ENCODE assay signal across 8 cellular contexts in genomic region chr1:201982082-201982922, GRCh38. TPM values are rescaled to one million over a fixed set of nuclear protein-coding genes. Genes with fewer than 3 reads are reported as not detected.
DNase-seq lines count a peak whose midpoint lies in the region; ATAC-seq and TF ChIP-seq lines count a peak whose summit lies in the region.

TSS of gene RNPEP (plus strand) at chr1:201982648. CDS start at chr1:201982667, 19 bp downstream.

- no peaks in the 10 kb centered on the region for H4K20me1 ChIP-seq in DOHH2 (ENCODE audit: control insufficient read depth, insufficient read depth, low read depth, low read length)

- H3K4me1 ChIP-seq in DOHH2 (ENCODE audit: control insufficient read depth, low read length), result peaks cover 21% of the 10 kb centered on the region
- H3K4me1 ChIP-seq in heart right ventricle, result peaks cover 0 to 52% (median 18%) of the 10 kb centered on the region in 9 donors
- H3K4me1 ChIP-seq in upper lobe of right lung, result peaks cover 13% of the 10 kb centered on the region

- H3K36me3 ChIP-seq in DOHH2 (ENCODE audit: control insufficient read depth, low read length), result no peaks in the 10 kb centered on the region
- peaks cover 0 to 8% (median 0%) of the 10 kb centered on the region in 9 donors for H3K36me3 ChIP-seq in heart right ventricle
- no peaks in the 10 kb centered on the region for H3K36me3 ChIP-seq in upper lobe of right lung

- peaks cover 17% of the 10 kb centered on the region for H3K4me1 Mint-ChIP-seq in progenitor cell of endocrine pancreas (ENCODE audit: low read depth)

- peak; percentile 76 for ATAC-seq in GM21515 (IDR thresholded peaks at IDR 0.05; ENCODE audit: unreplicated experiment)
- peak; percentile 82 to 95 (median 85) for ATAC-seq in heart right ventricle
- ATAC-seq in upper lobe of right lung, result peak; percentile 94

- peak within 1 kb of the TSS; percentile 91 for H3K4me3 Mint-ChIP-seq in progenitor cell of endocrine pancreas (ENCODE audit: low read depth)

- WGBS in adipose tissue, 3 donors, result 3 to 5% (median 4%) methylated on average over 61 to 69 of the region's 69 CpGs
- 4 to 6% methylated on average over 42 to 69 of the region's 69 CpGs for WGBS in heart right ventricle, 2 donors

- DNase-seq in HuH-7 (ENCODE audit: low spot score) (peak; percentile 71), SW480 (ENCODE audit: low spot score) (peak; percentile 44), heart right ventricle (peak; percentile 76 to 85), progenitor cell of endocrine pancreas (ENCODE audit: low spot score, unreplicated experiment) (peak; percentile 75), upper lobe of right lung (peak; percentile 90)

- H3K4me3 ChIP-seq in DOHH2 (ENCODE audit: low read length) (peak within 1 kb of the TSS; percentile 96), heart right ventricle (peak within 1 kb of the TSS; percentile 56 to 100 (median 96)), upper lobe of right lung (peak within 1 kb of the TSS; percentile 89)

- peak within 1 kb of the TSS; percentile 94 for H3K4me2 ChIP-seq in DOHH2 (ENCODE audit: low read length)

- no peaks in the 10 kb centered on the region for H3K9me3 Mint-ChIP-seq in progenitor cell of endocrine pancreas (ENCODE audit: low read depth)

- peak within 1 kb of the TSS; percentile 26 for H3K27ac ChIP-seq in DOHH2 (ENCODE audit: low read depth, low read length)
- H3K27ac ChIP-seq in adipose tissue (ENCODE audit: low read depth, low read length), result peak within 1 kb of the TSS; percentile 63
- peak within 1 kb of the TSS; percentile 33 to 98 (median 94) for H3K27ac ChIP-seq in heart right ventricle
- peak within 1 kb of the TSS; percentile 95 for H3K27ac ChIP-seq in upper lobe of right lung

- H3K9me2 ChIP-seq in DOHH2 (replicated peaks; ENCODE audit: control insufficient read depth, low read length), result no peaks in the 10 kb centered on the region

- no peaks in the 10 kb centered on the region for H3K27me3 Mint-ChIP-seq in progenitor cell of endocrine pancreas

- peak within 1 kb of the TSS; percentile 98 for H3K27ac Mint-ChIP-seq in progenitor cell of endocrine pancreas

- intact Hi-C loops in heart right ventricle (cut with DNase I), result no loop called here
- intact Hi-C loops in upper lobe of right lung (cut with DNase I), result no loop called here

- H3K79me2 ChIP-seq in DOHH2 (ENCODE audit: control insufficient read depth, low read length), result peaks cover 35% of the 10 kb centered on the region

- no peaks in the 10 kb centered on the region for H3K9me3 ChIP-seq in DOHH2 (ENCODE audit: control insufficient read depth, insufficient read depth, low read length)
- H3K9me3 ChIP-seq in heart right ventricle, result no peaks in the 10 kb centered on the region
- H3K9me3 ChIP-seq in upper lobe of right lung, result no peaks in the 10 kb centered on the region

- TF ChIP-seq CTCF in DOHH2 (IDR thresholded peaks at IDR 0.05; ENCODE audit: low read depth, low read length, poor library complexity, severe bottlenecking) (no peak), heart right ventricle (IDR thresholded peaks at IDR 0.05) (peak in 1 of 9 donors; percentile 17), progenitor cell of endocrine pancreas (IDR thresholded peaks at IDR 0.05; ENCODE audit: unreplicated experiment) (no peak), upper lobe of right lung (IDR thresholded peaks at IDR 0.05) (no peak)

- H3K36me3 Mint-ChIP-seq in progenitor cell of endocrine pancreas (ENCODE audit: insufficient read depth), result peaks cover 3% of the 10 kb centered on the region

- H3K27me3 ChIP-seq in DOHH2 (ENCODE audit: control insufficient read depth, low read length) (no peaks in the 10 kb centered on the region), heart right ventricle (no peaks in the 10 kb centered on the region), upper lobe of right lung (no peaks in the 10 kb centered on the region)

- peaks cover 10% of the 10 kb centered on the region for H3F3A ChIP-seq in DOHH2 (ENCODE audit: control insufficient read depth, insufficient read depth)

RNA-seq across cellular contexts. Expression of gene RNPEP, which starts in this region (rescaled TPM):
- polyA plus RNA-seq in adipose tissue, result 10 to 100 TPM; 22.3 to 49.8 (median 29.6) TPM
- total RNA-seq in heart right ventricle, result 10 to 100 TPM; 11.1 to 27.4 (median 15.7) TPM
- 10 to 100 TPM; 13.8 to 24.0 TPM for polyA plus RNA-seq in heart right ventricle
- 54.7 and 59.5 TPM in 2 replicates for total RNA-seq in progenitor cell of endocrine pancreas
- total RNA-seq in upper lobe of right lung, result 61.7 TPM

Comparison
In these comparisons a context has a peak if more than half of its experiments do, and no peak if none do; other contexts are left out.
1. Peak in every context shown above with its lines: DNase-seq, ATAC-seq, H3K4me3 ChIP-seq and H3K27ac ChIP-seq.
2. H3K27ac ChIP-seq: peak in every context shown above with its lines; median percentile 95 in upper lobe of right lung; 94 in heart right ventricle; 63 in adipose tissue; 26 in DOHH2.